24 cellular contexts compared by ENCODE assay signal in the genomic region with DNA sequence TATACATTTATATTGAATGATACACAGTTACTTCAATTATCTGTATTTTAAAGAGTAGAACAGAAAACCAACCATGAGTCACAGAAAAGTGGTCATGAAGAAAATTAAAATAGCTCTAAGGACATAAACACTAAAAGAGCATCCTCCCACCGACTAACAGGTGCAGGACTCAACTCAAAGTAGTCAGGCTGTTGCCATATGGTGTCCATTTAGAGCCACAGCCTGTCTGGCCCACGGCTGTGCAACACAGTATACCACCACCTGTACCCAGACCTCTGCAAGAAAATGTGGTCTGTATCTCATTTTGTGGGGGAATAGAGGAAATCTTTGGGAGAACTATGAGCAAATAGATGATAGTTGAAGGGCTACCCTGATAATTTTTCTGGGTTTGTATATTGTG.
"Had no signal": no experiment of that assay in that cellular context is flagged by ENCODE, and none has a peak within 500 bp of the region (broad histone marks: within the 10 kb centered on the region; RNA-seq: fewer than 3 reads in every experiment).

No MANE protein-coding gene starts in this region.

- H3K4me3 Mint-ChIP-seq: activated CD4-positive, alpha-beta T cell treated with anti-CD3 and anti-CD28 coated beads, Interleukin-2, amount 10 ng/mL, durations not matched to agents 24 days and 14 days; activated CD8-positive, alpha-beta T cell treated with anti-CD3 and anti-CD28 coated beads, Interleukin-2, amount 10 ng/mL, durations not matched to agents 7 days and 5 days; activated naive CD4-positive, alpha-beta T cell treated with anti-CD3 and anti-CD28 coated beads, Interleukin-2, amount 10 ng/mL, durations not matched to agents 7 days and 5 days; activated naive CD8-positive, alpha-beta T cell; activated naive CD8-positive, alpha-beta T cell treated with anti-CD3 and anti-CD28 coated beads, Interleukin-2, amount 50 U/mL, for 24 hours; activated T-cell treated with anti-CD3 and anti-CD28 coated beads, Interleukin-2, amount 50 U/mL, for 24 hours; activated T-helper 1 cell treated with anti-CD3 and anti-CD28 coated beads, Interleukin-12 subunit alpha, Interleukin-12 subunit beta, Interleukin-2, Interleukin-4 antibody, amounts not matched to agents 30 ng/mL and 10 ng/mL and 1 ng/mL, durations not matched to agents 14 hours and 24 hours and 36 hours; brain had no signal

- H3K4me3 ChIP-seq: SJCRH30, SK-N-MC had no signal

- H3K9ac ChIP-seq: KMS-11 had no signal

- H3K27ac Mint-ChIP-seq: activated CD4-positive, alpha-beta T cell treated with anti-CD3 and anti-CD28 coated beads, Interleukin-2, amount 10 ng/mL, durations not matched to agents 24 days and 14 days; activated CD8-positive, alpha-beta T cell treated with anti-CD3 and anti-CD28 coated beads, Interleukin-2, amount 10 ng/mL, durations not matched to agents 7 days and 5 days; activated naive CD4-positive, alpha-beta T cell treated with anti-CD3 and anti-CD28 coated beads, Interleukin-2, amount 10 ng/mL, durations not matched to agents 7 days and 5 days; activated naive CD8-positive, alpha-beta T cell; activated naive CD8-positive, alpha-beta T cell treated with anti-CD3 and anti-CD28 coated beads, Interleukin-2, amount 50 U/mL, for 24 hours; activated T-cell treated with anti-CD3 and anti-CD28 coated beads, Interleukin-2, amount 50 U/mL, for 24 hours; activated T-helper 1 cell treated with anti-CD3 and anti-CD28 coated beads, Interleukin-12 subunit alpha, Interleukin-12 subunit beta, Interleukin-2, Interleukin-4 antibody, amounts not matched to agents 30 ng/mL and 10 ng/mL and 1 ng/mL, durations not matched to agents 14 hours and 24 hours and 36 hours; brain had no signal

- H3K4me2 ChIP-seq: KMS-11 had no signal

- H3K27ac ChIP-seq: KMS-11, SJCRH30, SK-N-MC had no signal

- H3K4me1 ChIP-seq: SJCRH30 had no signal

- H3K9me3 ChIP-seq: SJCRH30 had no signal

- H3K36me3 Mint-ChIP-seq: activated naive CD4-positive, alpha-beta T cell treated with anti-CD3 and anti-CD28 coated beads, Interleukin-2, amount 10 ng/mL, durations not matched to agents 7 days and 5 days; activated naive CD8-positive, alpha-beta T cell; brain had no signal

- DNase-seq: activated CD4-positive, alpha-beta T cell treated with anti-CD3 and anti-CD28 coated beads, Interleukin-2, amount 10 ng/mL, durations not matched to agents 24 days and 14 days; activated CD4-positive, alpha-beta T cell treated with anti-CD3 and anti-CD28 coated beads, Interleukin-2, amount 50 U/mL, for 4 hours; activated CD8-positive, alpha-beta T cell treated with anti-CD3 and anti-CD28 coated beads, Interleukin-2, amount 10 ng/mL, durations not matched to agents 7 days and 5 days; activated naive CD4-positive, alpha-beta T cell treated with anti-CD3 and anti-CD28 coated beads, Interleukin-2, amount 10 ng/mL, durations not matched to agents 7 days and 5 days; activated naive CD8-positive, alpha-beta T cell treated with anti-CD3 and anti-CD28 coated beads, Interleukin-2, amount 50 U/mL, for 24 hours; activated T-cell treated with anti-CD3 and anti-CD28 coated beads, Interleukin-2, amount 50 U/mL, for 24 hours; MM.1S; MV-4-11; NCI-H1092; NCI-H1436 treated with DMSO at 0.1 percent for 48 hours; NCI-H1694 treated with DMSO at 0.1 percent for 48 hours; NCI-H2029; NCI-H2227 treated with DMSO at 0.1 percent for 48 hours; NCI-H446; NCI-H510A treated with DMSO at 0.1 percent for 48 hours; NCI-H748 treated with DMSO at 0.1 percent for 48 hours; SHP77; SJCRH30; T1000 had no signal

- H3K9me3 Mint-ChIP-seq: activated CD4-positive, alpha-beta T cell treated with anti-CD3 and anti-CD28 coated beads, Interleukin-2, amount 10 ng/mL, durations not matched to agents 24 days and 14 days; activated naive CD8-positive, alpha-beta T cell treated with anti-CD3 and anti-CD28 coated beads, Interleukin-2, amount 50 U/mL, for 24 hours; activated T-cell treated with anti-CD3 and anti-CD28 coated beads, Interleukin-2, amount 50 U/mL, for 24 hours; activated T-helper 1 cell treated with anti-CD3 and anti-CD28 coated beads, Interleukin-12 subunit alpha, Interleukin-12 subunit beta, Interleukin-2, Interleukin-4 antibody, amounts not matched to agents 30 ng/mL and 10 ng/mL and 1 ng/mL, durations not matched to agents 14 hours and 24 hours and 36 hours; brain had no signal

- H3K4me1 Mint-ChIP-seq: activated CD4-positive, alpha-beta T cell treated with anti-CD3 and anti-CD28 coated beads, Interleukin-2, amount 10 ng/mL, durations not matched to agents 24 days and 14 days; activated naive CD4-positive, alpha-beta T cell treated with anti-CD3 and anti-CD28 coated beads, Interleukin-2, amount 10 ng/mL, durations not matched to agents 7 days and 5 days; activated naive CD8-positive, alpha-beta T cell treated with anti-CD3 and anti-CD28 coated beads, Interleukin-2, amount 50 U/mL, for 24 hours had no signal

- H3K27me3 ChIP-seq: SJCRH30 had no signal

- H3K27me3 Mint-ChIP-seq: activated CD4-positive, alpha-beta T cell treated with anti-CD3 and anti-CD28 coated beads, Interleukin-2, amount 10 ng/mL, durations not matched to agents 24 days and 14 days; activated naive CD4-positive, alpha-beta T cell treated with anti-CD3 and anti-CD28 coated beads, Interleukin-2, amount 10 ng/mL, durations not matched to agents 7 days and 5 days; activated naive CD8-positive, alpha-beta T cell; activated naive CD8-positive, alpha-beta T cell treated with anti-CD3 and anti-CD28 coated beads, Interleukin-2, amount 50 U/mL, for 24 hours; activated T-cell treated with anti-CD3 and anti-CD28 coated beads, Interleukin-2, amount 50 U/mL, for 24 hours had no signal

- H3K36me3 ChIP-seq: SJCRH30 had no signal
